ENCODE assay signal across 23 cellular contexts in genomic region chr15:32685576-32685975, GRCh38. TPM values are rescaled to one million over a fixed set of nuclear protein-coding genes. Genes with fewer than 3 reads are reported as not detected.
DNase-seq lines count a peak whose midpoint lies in the region; ATAC-seq, FAIRE-seq and TF ChIP-seq lines count a peak whose summit lies in the region.
"Had no signal": no experiment of that assay in that cellular context is flagged by ENCODE, and none has a peak within 500 bp of the region (broad histone marks: within the 10 kb centered on the region; RNA-seq: fewer than 3 reads in every experiment).

No MANE protein-coding gene starts in this region.

- no peak overlapping the region for H3K4me2 ChIP-seq in A549

- TF ChIP-seq RAD21 in A549 (conservative IDR thresholded peaks at IDR 0.05 in 1 of 2, IDR thresholded peaks at IDR 0.05 in 1 of 2): no peak

- H3K27me3 Mint-ChIP-seq in HFFc6 (ENCODE audit: insufficient read depth) (peaks cover 3% of the 10 kb centered on the region), chondrocyte (ENCODE audit: low read depth) (no peaks in the 10 kb centered on the region)
- H3K27me3 Mint-ChIP-seq: activated CD4-positive, alpha-beta T cell treated with anti-CD3 and anti-CD28 coated beads, Interleukin-2, amount 10 ng/mL, durations not matched to agents 7 days and 5 days; CD4-positive, CD25-positive, alpha-beta regulatory T cell; stimulated activated naive CD8-positive, alpha-beta T cell treated with anti-CD3 and anti-CD28 coated beads, Interleukin-15, Interleukin-2, amounts not matched to agents 100 ng/mL and 50 ng/mL, for 24 hours; type B pancreatic cell had no signal

- H3K27me3 ChIP-seq in brain microvascular endothelial cell (replicated peaks) (no peaks in the 10 kb centered on the region), gastroesophageal sphincter (no peaks in the 10 kb centered on the region)
- H3K27me3 ChIP-seq: body of pancreas, dorsolateral prefrontal cortex, esophagus squamous epithelium had no signal

- ATAC-seq in A549 (no peak; a peak in 1 of 6 replicates), gastroesophageal sphincter (peak; percentile 57)
- ATAC-seq: body of pancreas, mucosa of descending colon, Panc1 had no signal

- H3K9me3 Mint-ChIP-seq in HFFc6 (no peaks in the 10 kb centered on the region), chondrocyte (ENCODE audit: low read depth) (no peaks in the 10 kb centered on the region)
- H3K9me3 Mint-ChIP-seq: activated CD4-positive, alpha-beta T cell treated with anti-CD3 and anti-CD28 coated beads, Interleukin-2, amount 10 ng/mL, durations not matched to agents 7 days and 5 days; CD4-positive, CD25-positive, alpha-beta regulatory T cell; stimulated activated naive CD8-positive, alpha-beta T cell treated with anti-CD3 and anti-CD28 coated beads, Interleukin-15, Interleukin-2, amounts not matched to agents 100 ng/mL and 50 ng/mL, for 24 hours; type B pancreatic cell had no signal

- H3K4me3 ChIP-seq in A549 (no peak overlapping the region), brain microvascular endothelial cell (ENCODE audit: low read depth, low read length) (no peak overlapping the region), gastroesophageal sphincter (no peak overlapping the region)
- H3K4me3 ChIP-seq: body of pancreas, dorsolateral prefrontal cortex, esophagus squamous epithelium, mucosa of descending colon had no signal

- H3K27ac Mint-ChIP-seq in HFFc6: peak overlapping the region; percentile 75
- no peak overlapping the region for H3K27ac Mint-ChIP-seq in chondrocyte (ENCODE audit: unreplicated experiment)
- H3K27ac Mint-ChIP-seq: activated CD4-positive, alpha-beta T cell treated with anti-CD3 and anti-CD28 coated beads, Interleukin-2, amount 10 ng/mL, durations not matched to agents 7 days and 5 days; CD4-positive, CD25-positive, alpha-beta regulatory T cell; stimulated activated naive CD8-positive, alpha-beta T cell treated with anti-CD3 and anti-CD28 coated beads, Interleukin-15, Interleukin-2, amounts not matched to agents 100 ng/mL and 50 ng/mL, for 24 hours; type B pancreatic cell had no signal

- TF ChIP-seq EP300 in A549 (IDR thresholded peaks at IDR 0.05) (no peak), gastroesophageal sphincter (IDR thresholded peaks at IDR 0.05) (no peak)

- POLR2A ChIA-PET in A549 (lab: Yijun Ruan, JAX): no interaction called here

- DNase-seq in A549 (ENCODE audit: low read depth in 1 of 2, low spot score in 1 of 2) (peak in 1 of 2 experiments; percentile 40), HFFc6 (peak; percentile 43), brain microvascular endothelial cell (peak; percentile 64), chondrocyte (ENCODE audit: low spot score) (no peak), NCI-H1436 treated with DMSO at 0.1 percent for 48 hours (lab: John Stamatoyannopoulos, UW) (no peak), urothelium cell line (ENCODE audit: low spot score) (no peak), caudate nucleus (lab: John Stamatoyannopoulos, UW) (no peak)
- DNase-seq: ACHN; activated CD4-positive, alpha-beta T cell treated with anti-CD3 and anti-CD28 coated beads, Interleukin-2, amount 10 ng/mL, durations not matched to agents 7 days and 5 days; activated naive CD4-positive, alpha-beta T cell; body of pancreas; CD4-positive, CD25-positive, alpha-beta regulatory T cell; DMS153; dorsolateral prefrontal cortex; esophagus squamous epithelium; mucosa of descending colon; NCI-H1694 treated with DMSO at 0.1 percent for 48 hours; NCI-H774 had no signal

- TF ChIP-seq POLR2A in A549 (IDR thresholded peaks at IDR 0.05; ENCODE audit: low read length) (no peak), gastroesophageal sphincter (IDR thresholded peaks at IDR 0.05) (no peak)

- 31% methylated on average over 1 of the region's 1 CpG for WGBS in A549 (ENCODE audit: missing lambda C conversion rate)
- 65 to 100% methylated on average over 1 of the region's 1 CpG for WGBS in gastroesophageal sphincter (ENCODE audit: low coverage in 1 of 2), 2 donors

- peak; percentile 91 for FAIRE-seq in A549 (lab: Jason Lieb, UNC)
- FAIRE-seq in urothelium cell line (lab: Jason Lieb, UNC): no peak
- FAIRE-seq: TTC549 had no signal

- in situ Hi-C loops in brain microvascular endothelial cell (cut with HindIII; ENCODE audit: low pct_ligation_motif_present, low sequenced_read_pairs): no loop called here

- 0 out of 3 replicates have a peak, but pooled peaks cover 6% of the 10 kb centered on the region for H3K9me3 ChIP-seq in A549
- no peaks in the 10 kb centered on the region for H3K9me3 ChIP-seq in gastroesophageal sphincter
- H3K9me3 ChIP-seq: body of pancreas, esophagus squamous epithelium, mucosa of descending colon had no signal

- H3K27ac ChIP-seq in A549 (peak overlapping the region; percentile 13 to 22; a peak in 3 of 6 replicates), brain microvascular endothelial cell (peak overlapping the region; percentile 89), gastroesophageal sphincter (no peak overlapping the region), caudate nucleus (ENCODE audit: low read depth, low read length) (no peak overlapping the region)
- H3K27ac ChIP-seq: body of pancreas, dorsolateral prefrontal cortex had no signal

- peaks cover 87% of the 10 kb centered on the region for H3K4me1 Mint-ChIP-seq in HFFc6 (ENCODE audit: low read depth)
- H3K4me1 Mint-ChIP-seq in chondrocyte (ENCODE audit: low read depth): peaks cover 49% of the 10 kb centered on the region

- TF ChIP-seq CTCF in A549 (IDR thresholded peaks at IDR 0.05) (no peak), HFFc6 (IDR thresholded peaks at IDR 0.05) (no peak), brain microvascular endothelial cell (IDR thresholded peaks at IDR 0.05; ENCODE audit: low read depth, low read length, missing control alignments) (no peak), gastroesophageal sphincter (IDR thresholded peaks at IDR 0.05) (no peak), chondrocyte (IDR thresholded peaks at IDR 0.05) (no peak)

- CTCF ChIA-PET in A549 (lab: Yijun Ruan, JAX): interaction anchor here (1.5 to 5.4 kb wide), 3 partner anchors 22 to 307 kb away, joined by 3 to 29 read pairs (median 8); no protein-coding TSS in a partner anchor

- H3K4me1 ChIP-seq in A549 (peaks cover 53% of the 10 kb centered on the region), gastroesophageal sphincter (peaks cover 0 to 16% (median 6%) of the 10 kb centered on the region in 3 donors)

- peak overlapping the region; percentile 10; the same call in 1 of the 2 replicates for H3K4me3 Mint-ChIP-seq in HFFc6
- H3K4me3 Mint-ChIP-seq in chondrocyte (ENCODE audit: unreplicated experiment): no peak overlapping the region
- H3K4me3 Mint-ChIP-seq: activated CD4-positive, alpha-beta T cell treated with anti-CD3 and anti-CD28 coated beads, Interleukin-2, amount 10 ng/mL, durations not matched to agents 7 days and 5 days; CD4-positive, CD25-positive, alpha-beta regulatory T cell; stimulated activated naive CD8-positive, alpha-beta T cell treated with anti-CD3 and anti-CD28 coated beads, Interleukin-15, Interleukin-2, amounts not matched to agents 100 ng/mL and 50 ng/mL, for 24 hours; type B pancreatic cell had no signal

- H3K36me3 ChIP-seq in brain microvascular endothelial cell (replicated peaks) (no peaks in the 10 kb centered on the region), gastroesophageal sphincter (no peaks in the 10 kb centered on the region)
- H3K36me3 ChIP-seq: esophagus squamous epithelium had no signal

- H3K36me3 Mint-ChIP-seq in HFFc6 (ENCODE audit: low read depth): peaks cover 9% of the 10 kb centered on the region
- H3K36me3 Mint-ChIP-seq in chondrocyte (ENCODE audit: low read depth): peaks cover 1% of the 10 kb centered on the region
- H3K36me3 Mint-ChIP-seq: CD4-positive, CD25-positive, alpha-beta regulatory T cell; type B pancreatic cell had no signal

TF ChIP-seq in A549, 52 proteins besides CTCF, POLR2A, EP300 and RAD21 (continues in another document):
- no peak for TF ChIP-seq CHD2 (IDR thresholded peaks at IDR 0.05; ENCODE audit: low read length, partially characterized antibody)

RNA-seq across cellular contexts. Expression of gene GREM1, which starts 32.2 kb away (rescaled TPM):
- polyA plus RNA-seq in A549 (2011; rRNA removed) (10.5 and 11.0 TPM in 2 replicates), A549 (2017; fragmentation: RNase III; extraction: RNeasy Plus Mini Kit Qiagen cat#74134 plus additional on column Dnase treatment) (3.4 to 4.4 TPM (median 3.5 TPM) in 3 replicates)
- 2.1 and 3.2 TPM in 2 replicates for polyA plus RNA-seq in A549 (2012; cell fraction: cytosol; rRNA removed)
- 1.0 and 1.5 TPM in 2 replicates for polyA plus RNA-seq in A549 (2012; cell fraction: nucleus; rRNA removed)
- 19.5 and 21.2 TPM in 2 replicates for polyA minus RNA-seq in A549 (2011; rRNA and poly(A)+ RNA removed)
- 1,000 to 10,000 TPM; 2,146 to 4,099 (median 3,549) TPM for total RNA-seq in HFFc6 (2021; fragmentation: NEBNext Ultra II Directional; extraction: Animal tissue kit (Norgen Biotek cat#: 25700))
- total RNA-seq in gastroesophageal sphincter (100 to 1,000 TPM in 2 of 4 donors, 10 to 100 TPM in 2; 55.5 to 365 (median 133) TPM), chondrocyte (142 to 227 TPM (median 151 TPM) in 3 replicates)
- total RNA-seq: activated CD4-positive, alpha-beta T cell treated with anti-CD3 and anti-CD28 coated beads, Interleukin-2, amount 10 ng/mL, durations not matched to agents 7 days and 5 days; CD4-positive, CD25-positive, alpha-beta regulatory T cell had no signal
- polyA plus RNA-seq: CD4-positive, CD25-positive, alpha-beta regulatory T cell had no signal

RNA-seq across cellular contexts. Expression of gene SCG5, which starts 44.1 kb away (rescaled TPM):
- polyA plus RNA-seq in A549 (2011; rRNA removed) (9.4 and 10.5 TPM in 2 replicates), A549 (2017; fragmentation: RNase III; extraction: RNeasy Plus Mini Kit Qiagen cat#74134 plus additional on column Dnase treatment) (0.72 to 1.7 TPM (median 1.4 TPM) in 3 replicates)
- polyA plus RNA-seq in A549 (2012; cell fraction: cytosol; rRNA removed): 0.60 and 0.67 TPM in 2 replicates
- polyA plus RNA-seq in A549 (2012; cell fraction: nucleus; rRNA removed): 0.31 and 0.64 TPM in 2 replicates
- 2.6 and 6.0 TPM in 2 replicates for polyA minus RNA-seq in A549 (2011; rRNA and poly(A)+ RNA removed)
- 1 to 10 TPM; 2.6 to 5.5 (median 3.5) TPM for total RNA-seq in HFFc6 (2021; fragmentation: NEBNext Ultra II Directional; extraction: Animal tissue kit (Norgen Biotek cat#: 25700))
- total RNA-seq in gastroesophageal sphincter (1 to 10 TPM in 3 of 4 donors, under 1 TPM in 1; 0.87 to 6.3 (median 4.5) TPM), chondrocyte (1.3 to 2.6 TPM (median 2.5 TPM) in 3 replicates)

Comparison
In these comparisons a context has a peak if more than half of its experiments do, and no peak if none do; other contexts are left out.
1. DNase-seq: peak in HFFc6 (single experiment) and brain microvascular endothelial cell (single experiment); none in chondrocyte (single experiment), NCI-H1436 treated with DMSO at 0.1 percent for 48 hours (single experiment), urothelium cell line (single experiment) and caudate nucleus (0 of 61).
2. H3K27ac ChIP-seq: peak in A549 (2 of 2) and brain microvascular endothelial cell (single experiment); none in gastroesophageal sphincter (0 of 4) and caudate nucleus (single experiment).